Comparison of ENCODE assay signal across 40 cellular contexts in the genomic region with DNA sequence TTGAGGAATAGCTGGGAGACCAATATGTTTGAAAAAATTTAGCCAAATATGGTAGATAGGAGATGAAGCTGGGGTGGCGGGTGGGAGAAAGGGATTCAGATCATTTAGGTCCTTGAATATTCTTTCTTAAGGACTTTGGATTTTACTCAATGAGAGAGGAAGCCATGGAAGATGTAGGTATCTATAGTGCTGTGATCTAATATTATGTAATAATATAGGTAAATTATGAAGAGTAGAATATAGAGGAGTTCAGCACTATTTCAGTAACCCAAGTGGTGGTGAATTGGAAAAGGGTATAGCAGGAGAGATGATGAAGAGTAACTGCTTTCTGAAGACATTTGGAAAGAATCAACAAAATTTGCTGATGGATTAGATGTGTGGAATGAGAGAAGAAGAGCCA.
"Had no signal": no experiment of that assay in that cellular context is flagged by ENCODE, and none has a peak within 500 bp of the region (broad histone marks: within the 10 kb centered on the region; RNA-seq: fewer than 3 reads in every experiment).

No MANE protein-coding gene starts in this region.

- H3K27me3 ChIP-seq: adrenal gland, ascending aorta, body of pancreas, brain microvascular endothelial cell, breast epithelium, cardiac muscle cell had no signal

- H3K4me3 Mint-ChIP-seq: activated naive CD4-positive, alpha-beta T cell treated with anti-CD3 and anti-CD28 coated beads for 36 hours; activated naive CD4-positive, alpha-beta T cell treated with anti-CD3 and anti-CD28 coated beads, Interleukin-2, amount 10 ng/mL, durations not matched to agents 7 days and 5 days; activated naive CD4-positive, alpha-beta T cell treated with anti-CD3 and anti-CD28 coated beads, Interleukin-2, amount 50 U/mL, for 24 hours; activated naive CD8-positive, alpha-beta T cell; activated naive CD8-positive, alpha-beta T cell treated with anti-CD3 and anti-CD28 coated beads for 36 hours; activated naive CD8-positive, alpha-beta T cell treated with anti-CD3 and anti-CD28 coated beads, Interleukin-2, amount 10 ng/mL, durations not matched to agents 7 days and 5 days; activated naive CD8-positive, alpha-beta T cell treated with anti-CD3 and anti-CD28 coated beads, Interleukin-2, amount 50 U/mL, for 24 hours; activated T-cell treated with anti-CD3 and anti-CD28 coated beads, Interleukin-2, amount 50 U/mL, for 24 hours; activated T-cell treated with anti-CD3 and anti-CD28 coated beads, Interleukin-2, amount 50 U/mL, for 4 hours; activated T-cell treated with anti-CD3 and anti-CD28 coated beads, Interleukin-2, amount 50 U/mL, for 72 hours; activated T-helper 1 cell treated with anti-CD3 and anti-CD28 coated beads, Interleukin-12 subunit alpha, Interleukin-12 subunit beta, Interleukin-2, Interleukin-4 antibody, amounts not matched to agents 30 ng/mL and 10 ng/mL and 1 ng/mL, durations not matched to agents 14 hours and 24 hours and 36 hours; activated T-helper 17 cell treated with anti-CD3 and anti-CD28 coated beads, Interleukin-2, amount 50 U/mL, for 72 hours; brain; central memory CD8-positive, alpha-beta T cell had no signal

- H3K27ac Mint-ChIP-seq: activated naive CD4-positive, alpha-beta T cell treated with anti-CD3 and anti-CD28 coated beads for 36 hours; activated naive CD4-positive, alpha-beta T cell treated with anti-CD3 and anti-CD28 coated beads, Interleukin-2, amount 10 ng/mL, durations not matched to agents 7 days and 5 days; activated naive CD4-positive, alpha-beta T cell treated with anti-CD3 and anti-CD28 coated beads, Interleukin-2, amount 50 U/mL, for 24 hours; activated naive CD4-positive, alpha-beta T cell treated with anti-CD3 and anti-CD28 coated beads, Interleukin-2, amount 50 U/mL, for 72 hours; activated naive CD8-positive, alpha-beta T cell; activated naive CD8-positive, alpha-beta T cell treated with anti-CD3 and anti-CD28 coated beads for 36 hours; activated naive CD8-positive, alpha-beta T cell treated with anti-CD3 and anti-CD28 coated beads, Interleukin-2, amount 10 ng/mL, durations not matched to agents 7 days and 5 days; activated naive CD8-positive, alpha-beta T cell treated with anti-CD3 and anti-CD28 coated beads, Interleukin-2, amount 50 U/mL, for 24 hours; activated T-cell treated with anti-CD3 and anti-CD28 coated beads, Interleukin-2, amount 50 U/mL, for 24 hours; activated T-cell treated with anti-CD3 and anti-CD28 coated beads, Interleukin-2, amount 50 U/mL, for 72 hours; activated T-helper 1 cell treated with anti-CD3 and anti-CD28 coated beads, Interleukin-12 subunit alpha, Interleukin-12 subunit beta, Interleukin-2, Interleukin-4 antibody, amounts not matched to agents 30 ng/mL and 10 ng/mL and 1 ng/mL, durations not matched to agents 14 hours and 24 hours and 36 hours; activated T-helper 17 cell treated with anti-CD3 and anti-CD28 coated beads, Interleukin-2, amount 50 U/mL, for 72 hours; activated T-helper 2 cell treated with anti-CD3 and anti-CD28 coated beads, Interferon-gamma antibody, Interleukin-2, Interleukin-4, amounts not matched to agents 10 μg/mL and 5 μg/mL and 100 μg/mL, durations not matched to agents 14 hours and 24 hours and 36 hours; brain had no signal

- H3K36me3 ChIP-seq: adrenal gland, brain microvascular endothelial cell, cardiac muscle cell had no signal

- H3K4me3 ChIP-seq: adrenal gland, ascending aorta, body of pancreas, breast epithelium, cardiac muscle cell had no signal

- H3K27me3 Mint-ChIP-seq: activated naive CD4-positive, alpha-beta T cell treated with anti-CD3 and anti-CD28 coated beads, Interleukin-2, amount 10 ng/mL, durations not matched to agents 7 days and 5 days; activated naive CD4-positive, alpha-beta T cell treated with anti-CD3 and anti-CD28 coated beads, Interleukin-2, amount 50 U/mL, for 24 hours; activated naive CD8-positive, alpha-beta T cell; activated naive CD8-positive, alpha-beta T cell treated with anti-CD3 and anti-CD28 coated beads for 36 hours; activated naive CD8-positive, alpha-beta T cell treated with anti-CD3 and anti-CD28 coated beads, Interleukin-2, amount 10 ng/mL, durations not matched to agents 7 days and 5 days; activated naive CD8-positive, alpha-beta T cell treated with anti-CD3 and anti-CD28 coated beads, Interleukin-2, amount 50 U/mL, for 24 hours; activated T-cell treated with anti-CD3 and anti-CD28 coated beads, Interleukin-2, amount 50 U/mL, for 24 hours; activated T-helper 17 cell treated with anti-CD3 and anti-CD28 coated beads, Interleukin-2, amount 50 U/mL, for 72 hours; brain; central memory CD8-positive, alpha-beta T cell had no signal

- H3K9me3 ChIP-seq: adrenal gland, ascending aorta, body of pancreas, breast epithelium had no signal

- H3K27ac ChIP-seq: adrenal gland, ascending aorta, body of pancreas, brain microvascular endothelial cell, cardiac muscle cell had no signal

- FAIRE-seq: astrocyte, bronchial epithelial cell had no signal

- H3K4me1 Mint-ChIP-seq: activated naive CD8-positive, alpha-beta T cell treated with anti-CD3 and anti-CD28 coated beads for 36 hours; activated naive CD8-positive, alpha-beta T cell treated with anti-CD3 and anti-CD28 coated beads, Interleukin-2, amount 50 U/mL, for 24 hours; activated T-helper 17 cell treated with anti-CD3 and anti-CD28 coated beads, Interleukin-2, amount 50 U/mL, for 72 hours; central memory CD8-positive, alpha-beta T cell had no signal

- H3K36me3 Mint-ChIP-seq: activated naive CD4-positive, alpha-beta T cell treated with anti-CD3 and anti-CD28 coated beads, Interleukin-2, amount 50 U/mL, for 72 hours had no signal

- H3K9me3 Mint-ChIP-seq: activated naive CD4-positive, alpha-beta T cell treated with anti-CD3 and anti-CD28 coated beads for 36 hours; activated naive CD4-positive, alpha-beta T cell treated with anti-CD3 and anti-CD28 coated beads, Interleukin-2, amount 10 ng/mL, durations not matched to agents 7 days and 5 days; activated naive CD4-positive, alpha-beta T cell treated with anti-CD3 and anti-CD28 coated beads, Interleukin-2, amount 50 U/mL, for 24 hours; activated naive CD4-positive, alpha-beta T cell treated with anti-CD3 and anti-CD28 coated beads, Interleukin-2, amount 50 U/mL, for 72 hours; activated naive CD8-positive, alpha-beta T cell treated with anti-CD3 and anti-CD28 coated beads for 36 hours; activated naive CD8-positive, alpha-beta T cell treated with anti-CD3 and anti-CD28 coated beads, Interleukin-2, amount 50 U/mL, for 24 hours; activated T-cell treated with anti-CD3 and anti-CD28 coated beads, Interleukin-2, amount 50 U/mL, for 24 hours; activated T-cell treated with anti-CD3 and anti-CD28 coated beads, Interleukin-2, amount 50 U/mL, for 4 hours; activated T-cell treated with anti-CD3 and anti-CD28 coated beads, Interleukin-2, amount 50 U/mL, for 72 hours; activated T-helper 1 cell treated with anti-CD3 and anti-CD28 coated beads, Interleukin-12 subunit alpha, Interleukin-12 subunit beta, Interleukin-2, Interleukin-4 antibody, amounts not matched to agents 30 ng/mL and 10 ng/mL and 1 ng/mL, durations not matched to agents 14 hours and 24 hours and 36 hours; activated T-helper 17 cell treated with anti-CD3 and anti-CD28 coated beads, Interleukin-2, amount 50 U/mL, for 72 hours; activated T-helper 2 cell treated with anti-CD3 and anti-CD28 coated beads, Interferon-gamma antibody, Interleukin-2, Interleukin-4, amounts not matched to agents 10 μg/mL and 5 μg/mL and 100 μg/mL, durations not matched to agents 14 hours and 24 hours and 36 hours; brain; central memory CD8-positive, alpha-beta T cell had no signal

- H3K4me1 ChIP-seq: ascending aorta, body of pancreas, breast epithelium had no signal

- ATAC-seq: activated naive CD4-positive, alpha-beta T cell treated with anti-CD3 and anti-CD28 coated beads, Interleukin-2, amount 50 U/mL, for 72 hours; activated naive CD8-positive, alpha-beta T cell treated with anti-CD3 and anti-CD28 coated beads, Interleukin-2, amount 50 U/mL, for 24 hours; activated T-cell treated with anti-CD3 and anti-CD28 coated beads, Interleukin-2, amount 50 U/mL, for 4 hours; activated T-cell treated with anti-CD3 and anti-CD28 coated beads, Interleukin-2, amount 50 U/mL, for 72 hours; activated T-helper 17 cell treated with anti-CD3 and anti-CD28 coated beads, Interleukin-2, amount 50 U/mL, for 72 hours; body of pancreas had no signal

- DNase-seq: activated effector memory CD4-positive, alpha-beta T cell treated with anti-CD3 and anti-CD28 coated beads, Interleukin-2, amount 50 U/mL, for 16 hours; activated effector memory CD4-positive, alpha-beta T cell treated with Interleukin-2 at 50 U/mL for 16 hours; activated gamma-delta T cell; activated gamma-delta T cell treated with Interleukin-2 at 50 U/mL for 16 hours; activated naive CD4-positive, alpha-beta T cell; activated naive CD4-positive, alpha-beta T cell treated with anti-CD3 and anti-CD28 coated beads for 36 hours; activated naive CD4-positive, alpha-beta T cell treated with anti-CD3 and anti-CD28 coated beads, Interleukin-2, amount 10 ng/mL, durations not matched to agents 7 days and 5 days; activated naive CD4-positive, alpha-beta T cell treated with anti-CD3 and anti-CD28 coated beads, Interleukin-2, amount 50 U/mL, for 16 hours; activated naive CD4-positive, alpha-beta T cell treated with Interleukin-2 at 50 U/mL for 16 hours; activated naive CD8-positive, alpha-beta T cell treated with anti-CD3 and anti-CD28 coated beads for 36 hours; activated naive CD8-positive, alpha-beta T cell treated with anti-CD3 and anti-CD28 coated beads, Interleukin-2, amount 10 ng/mL, durations not matched to agents 7 days and 5 days; activated naive CD8-positive, alpha-beta T cell treated with anti-CD3 and anti-CD28 coated beads, Interleukin-2, amount 50 U/mL, for 24 hours; activated T-cell treated with anti-CD3 and anti-CD28 coated beads, Interleukin-2, amount 50 U/mL, for 1 hour; activated T-cell treated with anti-CD3 and anti-CD28 coated beads, Interleukin-2, amount 50 U/mL, for 24 hours; activated T-cell treated with anti-CD3 and anti-CD28 coated beads, Interleukin-2, amount 50 U/mL, for 4 hours; activated T-cell treated with anti-CD3 and anti-CD28 coated beads, Interleukin-2, amount 50 U/mL, for 48 hours; activated T-cell treated with anti-CD3 and anti-CD28 coated beads, Interleukin-2, amount 50 U/mL, for 72 hours; adrenal gland; amniotic stem cell; amygdala; anterior cingulate cortex; aorta; body of pancreas; brain microvascular endothelial cell; caudate nucleus; central memory CD4-positive, alpha-beta T cell; cerebellar nuclear complex had no signal
